Comparison of ENCODE assay signal across 8 cellular contexts in genomic region chr14:71166434-71166833, GRCh38.
A peak's percentile ranks its signal among the peaks of the same experiment; 100 is the strongest.
DNase-seq lines count a peak whose midpoint lies in the region; ATAC-seq and TF ChIP-seq lines count a peak whose summit lies in the region.

No MANE protein-coding gene starts in this region.

- ATAC-seq in left lobe of liver, result peak; percentile 65
- ATAC-seq in HG03565 (IDR thresholded peaks at IDR 0.05; ENCODE audit: unreplicated experiment), result no peak
- ATAC-seq in HG02885 (IDR thresholded peaks at IDR 0.05; ENCODE audit: poor library complexity, unreplicated experiment), result no peak
- ATAC-seq in HG03439 (IDR thresholded peaks at IDR 0.05; ENCODE audit: unreplicated experiment), result no peak
- ATAC-seq in HG02970 (IDR thresholded peaks at IDR 0.05; ENCODE audit: low FRiP score, unreplicated experiment), result no peak

- in situ Hi-C loops in astrocyte of the spinal cord (cut with HindIII; ENCODE audit: low sequenced_read_pairs), result no loop called here

- no peak overlapping the region for H3K4me3 ChIP-seq in astrocyte of the spinal cord (ENCODE audit: low read depth, low read length)

- peak; percentile 67 for DNase-seq in ELR (ENCODE audit: low read depth)
- DNase-seq in astrocyte of the spinal cord (ENCODE audit: low read depth, low spot score), result peak; percentile 81
- DNase-seq in left lobe of liver (ENCODE audit: low spot score), result no peak

- TF ChIP-seq CTCF in LNCAP (IDR thresholded peaks at IDR 0.05), result peak; percentile 58; the same call in 1 of the 2 replicates
- peak; percentile 93 for TF ChIP-seq CTCF in astrocyte of the spinal cord (IDR thresholded peaks at IDR 0.05; ENCODE audit: low read depth, low read length)
